In the genomic region with DNA sequence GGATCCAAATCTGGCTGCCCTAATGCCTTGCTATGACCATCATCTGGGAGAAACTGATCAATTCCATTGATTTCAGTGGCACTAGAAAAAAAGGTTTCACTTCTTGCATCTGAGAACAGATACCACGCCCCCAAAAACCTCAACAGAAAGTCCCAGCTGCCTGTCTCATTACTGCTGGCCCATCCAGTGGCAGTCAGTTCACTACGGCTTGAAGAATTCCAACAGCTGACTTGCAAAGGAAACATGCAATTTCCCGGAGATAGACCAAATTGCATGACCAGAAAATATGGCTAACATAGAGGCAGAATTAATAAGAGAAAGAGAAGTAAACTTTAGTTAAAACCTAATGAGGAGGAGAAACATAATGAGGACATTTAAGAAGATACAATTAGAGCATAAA, we compare ENCODE assay signal across 10 cellular contexts. TPM values are rescaled to one million over a fixed set of nuclear protein-coding genes. Genes with fewer than 3 reads are reported as not detected.
A peak's percentile ranks its signal among the peaks of the same experiment; 100 is the strongest.
DNase-seq lines count a peak whose midpoint lies in the region; ATAC-seq and TF ChIP-seq lines count a peak whose summit lies in the region.
"Had no signal": no experiment of that assay in that cellular context is flagged by ENCODE, and none has a peak within 500 bp of the region (broad histone marks: within the 10 kb centered on the region; RNA-seq: fewer than 3 reads in every experiment).

No MANE protein-coding gene starts in this region.

- no peak for TF ChIP-seq CTCF in cardiac fibroblast (IDR thresholded peaks at IDR 0.05; ENCODE audit: low read depth, low read length)
- no peak for TF ChIP-seq CTCF in Calu3 (IDR thresholded peaks at IDR 0.05; ENCODE audit: unreplicated experiment)
- no peak for TF ChIP-seq CTCF in dorsolateral prefrontal cortex (IDR thresholded peaks at IDR 0.05 in 54 of 56, conservative IDR thresholded peaks at IDR 0.05 in 2 of 56; ENCODE audit: low read depth in 1 of 56, partially characterized antibody in 56 of 56)
- TF ChIP-seq CTCF in gastrocnemius medialis (IDR thresholded peaks at IDR 0.05 in 4 of 5, conservative IDR thresholded peaks at IDR 0.05 in 1 of 5), result no peak

- peaks cover 6% of the 10 kb centered on the region for H3K4me1 ChIP-seq in CD4-positive, CD25-positive, alpha-beta regulatory T cell (ENCODE audit: control insufficient read depth, insufficient read depth, low read length, poor library complexity, severe bottlenecking)
- no peaks in the 10 kb centered on the region for H3K4me1 ChIP-seq in gastrocnemius medialis

- no peaks in the 10 kb centered on the region for H3K36me3 ChIP-seq in CD4-positive, CD25-positive, alpha-beta regulatory T cell (ENCODE audit: control insufficient read depth, insufficient read depth, low read length)
- no peaks in the 10 kb centered on the region for H3K36me3 ChIP-seq in gastrocnemius medialis

- no peaks in the 10 kb centered on the region for H3K36me3 Mint-ChIP-seq in CD4-positive, CD25-positive, alpha-beta regulatory T cell
- H3K36me3 Mint-ChIP-seq in Calu3 (ENCODE audit: insufficient read depth, unreplicated experiment), result peaks cover 5% of the 10 kb centered on the region

- peaks cover 14 to 23% (median 17%) of the 10 kb centered on the region in 4 donors for H3K4me1 Mint-ChIP-seq in CD4-positive, CD25-positive, alpha-beta regulatory T cell
- peaks cover 22% of the 10 kb centered on the region for H3K4me1 Mint-ChIP-seq in Calu3 (ENCODE audit: low read depth, unreplicated experiment)

- in situ Hi-C loops in gastrocnemius medialis (cut with MboI; ENCODE audit: low sequenced_read_pairs in 4 of 4), result no loop called here

- no peak overlapping the region for H3K27ac Mint-ChIP-seq in CD4-positive, CD25-positive, alpha-beta regulatory T cell
- H3K27ac Mint-ChIP-seq in Calu3 (ENCODE audit: unreplicated experiment), result no peak overlapping the region

- H3K27me3 Mint-ChIP-seq in CD4-positive, CD25-positive, alpha-beta regulatory T cell, result peaks cover 4% of the 10 kb centered on the region
- H3K27me3 Mint-ChIP-seq in Calu3 (ENCODE audit: unreplicated experiment), result no peaks in the 10 kb centered on the region

- DNase-seq in CD4-positive, CD25-positive, alpha-beta regulatory T cell, result peak in 2 of 3 donors; percentile 15 to 48
- DNase-seq in cardiac fibroblast (ENCODE audit: low read depth in 2 of 2) (peak; percentile 73 to 76), H4 (ENCODE audit: low spot score) (no peak), Calu3 (no peak), dorsolateral prefrontal cortex (no peak), gastrocnemius medialis (no peak)
- DNase-seq: activated gamma-delta T cell, NCI-H2107 had no signal

- H3K9me3 ChIP-seq in CD4-positive, CD25-positive, alpha-beta regulatory T cell (ENCODE audit: control insufficient read depth in 2 of 2, low read length in 2 of 2), result no peaks in the 10 kb centered on the region
- no peaks in the 10 kb centered on the region for H3K9me3 ChIP-seq in gastrocnemius medialis

- no peak overlapping the region for H3K27ac ChIP-seq in CD4-positive, CD25-positive, alpha-beta regulatory T cell (ENCODE audit: insufficient read depth, low read length, poor library complexity, severe bottlenecking)
- H3K27ac ChIP-seq in dorsolateral prefrontal cortex (no peak overlapping the region), gastrocnemius medialis (peak overlapping the region in 1 of 4 donors; percentile 7)

- H3K4me3 ChIP-seq in CD4-positive, CD25-positive, alpha-beta regulatory T cell (ENCODE audit: low read depth, low read length), result peak overlapping the region; percentile 40
- H3K4me3 ChIP-seq in cardiac fibroblast (replicated peaks in 1 of 2; ENCODE audit: low read depth in 2 of 2, low read length in 2 of 2), result no peak overlapping the region
- H3K4me3 ChIP-seq in dorsolateral prefrontal cortex, result no peak overlapping the region
- H3K4me3 ChIP-seq in gastrocnemius medialis, result no peak overlapping the region

- H3K27me3 ChIP-seq in CD4-positive, CD25-positive, alpha-beta regulatory T cell (ENCODE audit: control insufficient read depth, insufficient read depth, low read length), result no peaks in the 10 kb centered on the region
- peaks cover 0 to 4% (median 0%) of the 10 kb centered on the region in 45 donors for H3K27me3 ChIP-seq in dorsolateral prefrontal cortex
- H3K27me3 ChIP-seq in gastrocnemius medialis, result no peaks in the 10 kb centered on the region

- CTCF ChIA-PET in Calu3 (lab: Charles Lee), result interaction anchor here (0.5 kb wide), 1 partner anchor 1431 kb away, joined by 5 read pairs; a partner anchor contains a TSS

- BruUV-seq in Calu3 (replicated peaks; lab: Mats Ljungman, UMichigan), result no TSS peak

- no peak for TF ChIP-seq POLR2A in gastrocnemius medialis (IDR thresholded peaks at IDR 0.05)

- intact Hi-C loops in Calu3 (cut with micrococcal nuclease; ENCODE audit: unreplicated experiment) (no loop called here), dorsolateral prefrontal cortex (cut with DNase I) (no loop called here), gastrocnemius medialis (cut with DNase I; ENCODE audit: low total_unique reads) (no loop called here)

- peak overlapping the region in 1 of 4 donors; percentile 62 for H3K4me3 Mint-ChIP-seq in CD4-positive, CD25-positive, alpha-beta regulatory T cell
- no peak overlapping the region for H3K4me3 Mint-ChIP-seq in Calu3 (ENCODE audit: low read depth, unreplicated experiment)

- peak in 1 of 2 donors; percentile 57 for ATAC-seq in CD4-positive, CD25-positive, alpha-beta regulatory T cell (ENCODE audit: low read depth in 2 of 2)
- ATAC-seq in GM19438 (IDR thresholded peaks at IDR 0.05; ENCODE audit: low read depth, unreplicated experiment), result peak; percentile 85
- ATAC-seq in HG03378 (IDR thresholded peaks at IDR 0.05; ENCODE audit: unreplicated experiment), result peak; percentile 80
- ATAC-seq in gastrocnemius medialis, result no peak

- peaks cover 0 to 2% (median 0%) of the 10 kb centered on the region in 7 donors for H3K9me3 Mint-ChIP-seq in CD4-positive, CD25-positive, alpha-beta regulatory T cell
- H3K9me3 Mint-ChIP-seq in Calu3 (ENCODE audit: low read depth, unreplicated experiment), result no peaks in the 10 kb centered on the region

RNA-seq across cellular contexts. Expression of a gene that starts 48.6 kb away (rescaled TPM):
- total RNA-seq in CD4-positive, CD25-positive, alpha-beta regulatory T cell, result 39.6 TPM
- 10 to 100 TPM; 17.1 to 24.2 (median 21.3) TPM for polyA plus RNA-seq in CD4-positive, CD25-positive, alpha-beta regulatory T cell
- 21.2 and 24.4 TPM in 2 replicates for total RNA-seq in H4 (2014; rRNA removed; shearing (Covaris generic))
- total RNA-seq in Calu3 (2022), result 75.5 and 84.8 TPM in 2 replicates
- total RNA-seq in dorsolateral prefrontal cortex, result 10 to 100 TPM; 12.6 to 46.0 (median 30.8) TPM
- total RNA-seq in gastrocnemius medialis, result 10 to 100 TPM in 3 of 4 donors, 1 to 10 TPM in 1; 9.1 to 18.5 (median 12.1) TPM

Comparison
In these comparisons a context has a peak if more than half of its experiments do, and no peak if none do; other contexts are left out.
1. ATAC-seq: peak in GM19438 (single experiment) and HG03378 (single experiment); none in gastrocnemius medialis (0 of 2).
2. DNase-seq: peak in CD4-positive, CD25-positive, alpha-beta regulatory T cell (2 of 3) and cardiac fibroblast (2 of 2); none in H4 (single experiment), Calu3 (single experiment), dorsolateral prefrontal cortex (0 of 10) and gastrocnemius medialis (0 of 2).